10 cellular contexts compared by ENCODE assay signal in genomic region chr9:89440548-89440947, GRCh38. TPM values are rescaled to one million over a fixed set of nuclear protein-coding genes. Genes with fewer than 3 reads are reported as not detected.
DNase-seq lines count a peak whose midpoint lies in the region; ATAC-seq and TF ChIP-seq lines count a peak whose summit lies in the region.
"Had no signal": no experiment of that assay in that cellular context is flagged by ENCODE, and none has a peak within 500 bp of the region (broad histone marks: within the 10 kb centered on the region; RNA-seq: fewer than 3 reads in every experiment).

No MANE protein-coding gene starts in this region.

- TF ChIP-seq CTCF in WERI-Rb-1 (IDR thresholded peaks at IDR 0.05; ENCODE audit: low read depth, low read length), result no peak

- no peak overlapping the region for H3K9ac ChIP-seq in GM23248

- peaks cover 91% of the 10 kb centered on the region for H3K4me1 Mint-ChIP-seq in stimulated activated effector memory CD8-positive, alpha-beta T cell treated with anti-CD3 and anti-CD28 coated beads, Interleukin-12 subunit alpha, Interleukin-12 subunit beta, amount 100 ng/mL, for 72 hours

- DNase-seq in GM23248, result peak; percentile 74
- DNase-seq in SIG-M5 treated with dmso at 0.1 percent for 504 hours (lab: John Stamatoyannopoulos, UW; ENCODE audit: unreplicated experiment), result peak; percentile 86
- DNase-seq in stimulated activated effector memory CD8-positive, alpha-beta T cell treated with anti-CD3 and anti-CD28 coated beads, Interleukin-12 subunit alpha, Interleukin-12 subunit beta, amount 100 ng/mL, for 72 hours (ENCODE audit: low spot score in 2 of 2), result no peak
- DNase-seq in C1 segment of cervical spinal cord (lab: John Stamatoyannopoulos, UW), result no peak
- DNase-seq in medulla oblongata (ENCODE audit: extremely low spot score), result no peak
- DNase-seq in WERI-Rb-1, result no peak
- DNase-seq: mesendoderm had no signal

- H3K4me2 ChIP-seq in GM23248 (ENCODE audit: unreplicated experiment), result no peak overlapping the region

- H3K36me3 ChIP-seq in GM23248 (ENCODE audit: low read depth), result no peaks in the 10 kb centered on the region
- H3K36me3 ChIP-seq in esophagus (ENCODE audit: control insufficient read depth in 2 of 2, insufficient read depth in 2 of 2, low read length in 1 of 2), result no peaks in the 10 kb centered on the region
- no peaks in the 10 kb centered on the region for H3K36me3 ChIP-seq in WERI-Rb-1
- H3K36me3 ChIP-seq: adrenal gland had no signal

- H3K27me3 ChIP-seq in GM23248 (replicated peaks; ENCODE audit: insufficient read depth) (0 out of 2 replicates have a peak, but pooled peaks cover 3% of the 10 kb centered on the region), esophagus (ENCODE audit: control insufficient read depth in 1 of 2, insufficient read depth in 2 of 2, low read length in 2 of 2) (no peaks in the 10 kb centered on the region), WERI-Rb-1 (ENCODE audit: insufficient read depth, low read depth, severe bottlenecking) (no peaks in the 10 kb centered on the region)
- H3K27me3 ChIP-seq: adrenal gland had no signal

- H3K4me1 ChIP-seq in GM23248 (ENCODE audit: insufficient read depth), result no peaks in the 10 kb centered on the region
- peaks cover 20 to 55% of the 10 kb centered on the region in 2 donors for H3K4me1 ChIP-seq in esophagus (ENCODE audit: control insufficient read depth in 2 of 2, insufficient read depth in 2 of 2, low read length in 1 of 2)

- H3K27ac Mint-ChIP-seq in stimulated activated effector memory CD8-positive, alpha-beta T cell treated with anti-CD3 and anti-CD28 coated beads, Interleukin-12 subunit alpha, Interleukin-12 subunit beta, amount 100 ng/mL, for 72 hours, result peak overlapping the region; percentile 86

- H3F3A ChIP-seq in GM23248 (ENCODE audit: insufficient read depth), result no peaks in the 10 kb centered on the region

- no peaks in the 10 kb centered on the region for H3K79me2 ChIP-seq in GM23248 (ENCODE audit: insufficient read depth)

- H4K20me1 ChIP-seq in GM23248 (ENCODE audit: insufficient read depth), result no peaks in the 10 kb centered on the region

- peak; percentile 5 for ATAC-seq in stimulated activated effector memory CD8-positive, alpha-beta T cell treated with anti-CD3 and anti-CD28 coated beads, Interleukin-12 subunit alpha, Interleukin-12 subunit beta, amount 100 ng/mL, for 72 hours
- ATAC-seq in HG03571 (IDR thresholded peaks at IDR 0.05; ENCODE audit: unreplicated experiment), result no peak

- H3K27ac ChIP-seq in GM23248 (no peak overlapping the region), esophagus (ENCODE audit: low read depth in 2 of 2, low read length in 1 of 2) (peak overlapping the region; percentile 94 to 96), WERI-Rb-1 (no peak overlapping the region)

- peak overlapping the region; percentile 15 for H3K4me3 Mint-ChIP-seq in stimulated activated effector memory CD8-positive, alpha-beta T cell treated with anti-CD3 and anti-CD28 coated beads, Interleukin-12 subunit alpha, Interleukin-12 subunit beta, amount 100 ng/mL, for 72 hours

- no peak overlapping the region for H3K4me3 ChIP-seq in GM23248
- peak overlapping the region; percentile 21 to 30 for H3K4me3 ChIP-seq in esophagus (ENCODE audit: low read depth in 1 of 2, low read length in 2 of 2)
- H3K4me3 ChIP-seq in WERI-Rb-1 (ENCODE audit: low read depth, low read length), result no peak overlapping the region
- H3K4me3 ChIP-seq: adrenal gland had no signal

- H2AFZ ChIP-seq in GM23248, result no peak overlapping the region

- H3K9me3 ChIP-seq in GM23248 (ENCODE audit: low read depth), result no peaks in the 10 kb centered on the region
- no peaks in the 10 kb centered on the region for H3K9me3 ChIP-seq in esophagus (ENCODE audit: control insufficient read depth in 2 of 2, insufficient read depth in 1 of 2, low read depth in 1 of 2, low read length in 1 of 2)
- no peaks in the 10 kb centered on the region for H3K9me3 ChIP-seq in WERI-Rb-1 (ENCODE audit: severe bottlenecking)
- H3K9me3 ChIP-seq: adrenal gland had no signal

- no peaks in the 10 kb centered on the region for H3K9me2 ChIP-seq in GM23248 (ENCODE audit: insufficient read depth)

- in situ Hi-C loops in GM23248 (cut with MboI), result no loop called here

- 9 to 12% methylated on average over 7 of the region's 7 CpGs for WGBS in GM23248 (ENCODE audit: low coverage in 1 of 2, low lambda C conversion rate in 2 of 2, missing lambda C conversion rate in 2 of 2), 2 experiments
- WGBS in esophagus, 2 donors, result 40 to 55% methylated on average over 7 of the region's 7 CpGs

- peaks cover 92% of the 10 kb centered on the region for H3K36me3 Mint-ChIP-seq in stimulated activated effector memory CD8-positive, alpha-beta T cell treated with anti-CD3 and anti-CD28 coated beads, Interleukin-12 subunit alpha, Interleukin-12 subunit beta, amount 100 ng/mL, for 72 hours

- no peaks in the 10 kb centered on the region for H3K9me3 Mint-ChIP-seq in stimulated activated effector memory CD8-positive, alpha-beta T cell treated with anti-CD3 and anti-CD28 coated beads, Interleukin-12 subunit alpha, Interleukin-12 subunit beta, amount 100 ng/mL, for 72 hours

RNA-seq across cellular contexts. Expression of gene SEMA4D, which starts 57.4 kb away (rescaled TPM):
- 0.11 and 1.3 TPM in 2 replicates for total RNA-seq in GM23248 (2014; rRNA removed; shearing (Covaris generic))
- polyA plus RNA-seq in GM23248 (2016; fragmentation: Nextera tagmentation; extraction: Ambion mirVana) (0.11 and 0.25 TPM in 2 replicates), esophagus (10 to 100 TPM; 17.1 to 33.4 TPM)

Comparison
In these comparisons a context has a peak if more than half of its experiments do, and no peak if none do; other contexts are left out.
1. DNase-seq: peak in GM23248 (single experiment) and SIG-M5 treated with dmso at 0.1 percent for 504 hours (single experiment); none in stimulated activated effector memory CD8-positive, alpha-beta T cell treated with anti-CD3 and anti-CD28 coated beads, Interleukin-12 subunit alpha, Interleukin-12 subunit beta, amount 100 ng/mL, for 72 hours (0 of 2), C1 segment of cervical spinal cord (0 of 14), medulla oblongata (single experiment) and WERI-Rb-1 (single experiment).
2. H3K27ac ChIP-seq: peak in esophagus (2 of 2); none in GM23248 (single experiment) and WERI-Rb-1 (single experiment).
3. H3K4me3 ChIP-seq: peak in esophagus (2 of 2); none in GM23248 (single experiment) and WERI-Rb-1 (single experiment).
4. RNA of gene SEMA4D, which starts 57.4 kb away (polyA plus RNA-seq): 17.1 to 33.4 TPM in esophagus; 0.11 to 0.25 TPM in GM23248; every median in the first group is over 10 times any median in the second.